Comparison of ENCODE assay signal across 8 cellular contexts in the genomic region with DNA sequence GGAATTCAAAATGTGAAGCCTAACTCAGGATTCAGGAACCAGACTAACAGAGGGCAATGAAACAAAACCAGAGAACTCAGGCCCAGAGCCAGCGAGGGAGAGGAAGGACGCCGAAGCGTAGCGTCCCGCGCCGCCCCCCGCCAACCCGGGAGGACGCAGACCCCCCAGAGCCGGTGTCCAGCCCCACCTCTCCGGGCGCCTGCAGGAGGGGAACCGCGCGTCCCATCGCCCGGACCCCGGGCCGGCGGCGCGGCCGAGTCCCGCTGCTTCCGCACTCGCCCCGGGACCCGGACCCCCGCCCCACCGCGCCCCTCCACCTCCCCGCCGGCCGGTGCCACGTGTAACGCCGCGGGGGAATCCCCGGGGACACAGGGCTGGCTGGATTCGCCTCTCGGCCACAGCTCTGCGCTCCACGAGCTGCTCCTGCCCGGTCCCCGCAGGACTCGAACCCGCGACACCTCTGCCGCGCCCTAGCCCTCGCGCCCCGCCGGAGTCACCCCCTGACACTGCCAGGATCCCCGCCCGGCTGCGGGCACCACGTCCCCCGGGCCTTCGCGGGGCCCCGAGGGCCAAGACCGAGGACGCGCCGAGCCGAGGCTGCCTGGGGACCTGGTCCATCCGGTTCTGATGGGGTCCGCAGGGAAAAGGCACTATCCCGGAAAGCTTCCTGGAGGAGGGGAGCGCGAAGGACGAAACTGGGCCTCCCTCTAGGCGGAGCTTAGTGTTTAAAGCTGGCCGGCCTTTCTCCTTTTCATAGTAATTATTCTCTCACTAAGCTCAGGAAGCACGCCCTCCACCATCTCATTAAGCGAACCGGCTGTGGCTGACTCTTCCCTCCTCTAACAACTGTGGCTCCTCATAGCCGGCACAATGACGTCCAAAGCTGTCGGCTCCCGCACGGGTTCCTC. TPM values are rescaled to one million over a fixed set of nuclear protein-coding genes. Genes with fewer than 3 reads are reported as not detected.
DNase-seq lines count a peak whose midpoint lies in the region; ATAC-seq and TF ChIP-seq lines count a peak whose summit lies in the region.

No MANE protein-coding gene starts in this region.

- peak overlapping the region; percentile 12; the same call in 1 of the 2 replicates for H3K4me3 ChIP-seq in HUES6 (ENCODE audit: low read depth, low read length)
- peak overlapping the region; percentile 55 to 59 for H3K4me3 ChIP-seq in cardiac fibroblast (replicated peaks in 1 of 2; ENCODE audit: low read depth in 2 of 2, low read length in 2 of 2)
- H3K4me3 ChIP-seq in mucosa of descending colon = no peak overlapping the region

- H3K36me3 ChIP-seq in HUES6 (ENCODE audit: control insufficient read depth, insufficient read depth, low read length) = no peaks in the 10 kb centered on the region
- no peaks in the 10 kb centered on the region for H3K36me3 ChIP-seq in mucosa of descending colon (ENCODE audit: low read depth)

- TF ChIP-seq CTCF in cardiac fibroblast (IDR thresholded peaks at IDR 0.05; ENCODE audit: low read depth, low read length) = no peak
- no peak for TF ChIP-seq CTCF in mucosa of descending colon (IDR thresholded peaks at IDR 0.05)

- H3K27ac ChIP-seq in HUES6 (ENCODE audit: low read depth, low read length) = no peak overlapping the region

- H3K9ac ChIP-seq in HUES6 (ENCODE audit: low read length) = no peak overlapping the region

- H3K9me3 ChIP-seq in HUES6 (ENCODE audit: control insufficient read depth, insufficient read depth, low read depth, low read length) (0 out of 2 replicates have a peak, but pooled peaks cover 6% of the 10 kb centered on the region), mucosa of descending colon (no peaks in the 10 kb centered on the region)

- peak; percentile 82 for ATAC-seq in mucosa of descending colon

- intact Hi-C loops in mucosa of descending colon (cut with DNase I, micrococcal nuclease) = no loop called here

- H3K4me1 ChIP-seq in HUES6 (ENCODE audit: control insufficient read depth, insufficient read depth, low read length) = no peaks in the 10 kb centered on the region
- H3K4me1 ChIP-seq in mucosa of descending colon (ENCODE audit: low read depth) = no peaks in the 10 kb centered on the region

- H3K27me3 ChIP-seq in HUES6 (ENCODE audit: control insufficient read depth, insufficient read depth, low read length) = no peaks in the 10 kb centered on the region

- DNase-seq in NCI-H748 (lab: John Stamatoyannopoulos, UW; ENCODE audit: unreplicated experiment) = peak; percentile 60
- DNase-seq in NCI-H748 treated with DMSO at 0.1 percent for 48 hours (lab: John Stamatoyannopoulos, UW) = no peak
- peak; percentile 28 to 29 for DNase-seq in cardiac fibroblast (ENCODE audit: low read depth in 2 of 2)
- peak in 2 of 3 donors; percentile 25 to 46 for DNase-seq in mucosa of descending colon
- no peak for DNase-seq in NCI-H146 treated with DMSO at 0.1 percent for 48 hours (lab: John Stamatoyannopoulos, UW; ENCODE audit: unreplicated experiment)
- no peak for DNase-seq in H4 (ENCODE audit: low spot score)
- no peak for DNase-seq in NCI-H774 (lab: John Stamatoyannopoulos, UW)

RNA-seq across cellular contexts. Expression of a gene that starts 40.4 kb away (rescaled TPM):
- 1 to 10 TPM in 1 of 3 donors, under 1 TPM in 2; 0.43 to 1.4 (median 0.55) TPM for total RNA-seq in mucosa of descending colon
- total RNA-seq in H4 (2014; rRNA removed; shearing (Covaris generic)) = 0.06 TPM in 1 of 2 replicates, not detected in the other

Comparison
In these comparisons a context has a peak if more than half of its experiments do, and no peak if none do; other contexts are left out.
1. DNase-seq: peak in NCI-H748 (single experiment), cardiac fibroblast (2 of 2) and mucosa of descending colon (2 of 3); none in NCI-H748 treated with DMSO at 0.1 percent for 48 hours (single experiment), NCI-H146 treated with DMSO at 0.1 percent for 48 hours (single experiment), H4 (single experiment) and NCI-H774 (single experiment).